In genomic region chr16:12091569-12092346, GRCh38 we compare ENCODE assay signal across 3 cellular contexts.
TF ChIP-seq lines count a peak whose summit lies in the region.

No MANE protein-coding gene starts in this region.

TF ChIP-seq in A549, 52 proteins besides CTCF, POLR2A, EP300 and RAD21 (continued from another document):
- TF ChIP-seq, protein P1, sequence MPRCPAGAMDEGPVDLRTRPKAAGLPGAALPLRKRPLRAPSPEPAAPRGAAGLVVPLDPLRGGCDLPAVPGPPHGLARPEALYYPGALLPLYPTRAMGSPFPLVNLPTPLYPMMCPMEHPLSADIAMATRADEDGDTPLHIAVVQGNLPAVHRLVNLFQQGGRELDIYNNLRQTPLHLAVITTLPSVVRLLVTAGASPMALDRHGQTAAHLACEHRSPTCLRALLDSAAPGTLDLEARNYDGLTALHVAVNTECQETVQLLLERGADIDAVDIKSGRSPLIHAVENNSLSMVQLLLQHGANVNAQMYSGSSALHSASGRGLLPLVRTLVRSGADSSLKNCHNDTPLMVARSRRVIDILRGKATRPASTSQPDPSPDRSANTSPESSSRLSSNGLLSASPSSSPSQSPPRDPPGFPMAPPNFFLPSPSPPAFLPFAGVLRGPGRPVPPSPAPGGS (IDR thresholded peaks at IDR 0.05): no peak
- no peak for TF ChIP-seq NR3C1 (IDR thresholded peaks at IDR 0.05)
- no peak for TF ChIP-seq HOXA7 (CRISPR knock-in tag; IDR thresholded peaks at IDR 0.05)
- no peak for TF ChIP-seq HDAC2 (IDR thresholded peaks at IDR 0.05)
- no peak for TF ChIP-seq BHLHE40 (IDR thresholded peaks at IDR 0.05; ENCODE audit: low read depth, low read length)
- no peak for TF ChIP-seq CBX8 (IDR thresholded peaks at IDR 0.05)
- TF ChIP-seq FOXS1 (CRISPR knock-in tag; IDR thresholded peaks at IDR 0.05): no peak
- TF ChIP-seq PBX3 (IDR thresholded peaks at IDR 0.05): no peak
- no peak for TF ChIP-seq JUN (IDR thresholded peaks at IDR 0.05)
- TF ChIP-seq HMGXB4 (CRISPR knock-in tag; IDR thresholded peaks at IDR 0.05; ENCODE audit: borderline replicate concordance): no peak
- no peak for TF ChIP-seq EHF (CRISPR knock-in tag; IDR thresholded peaks at IDR 0.05)
- no peak for TF ChIP-seq MAFK (IDR thresholded peaks at IDR 0.05; ENCODE audit: partially characterized antibody)
- TF ChIP-seq HOXB13 (CRISPR knock-in tag; IDR thresholded peaks at IDR 0.05; ENCODE audit: low read depth): no peak
- no peak for TF ChIP-seq RARB (CRISPR knock-in tag; IDR thresholded peaks at IDR 0.05)
- TF ChIP-seq, protein P2, sequence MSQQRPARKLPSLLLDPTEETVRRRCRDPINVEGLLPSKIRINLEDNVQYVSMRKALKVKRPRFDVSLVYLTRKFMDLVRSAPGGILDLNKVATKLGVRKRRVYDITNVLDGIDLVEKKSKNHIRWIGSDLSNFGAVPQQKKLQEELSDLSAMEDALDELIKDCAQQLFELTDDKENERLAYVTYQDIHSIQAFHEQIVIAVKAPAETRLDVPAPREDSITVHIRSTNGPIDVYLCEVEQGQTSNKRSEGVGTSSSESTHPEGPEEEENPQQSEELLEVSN (IDR thresholded peaks at IDR 0.05; ENCODE audit: borderline replicate concordance, low read depth): no peak
- TF ChIP-seq ZC3H11A (IDR thresholded peaks at IDR 0.05): no peak
- no peak for TF ChIP-seq CHD4 (IDR thresholded peaks at IDR 0.05; ENCODE audit: borderline replicate concordance)
- no peak for TF ChIP-seq KDM5A (IDR thresholded peaks at IDR 0.05)
- no peak for TF ChIP-seq CHD2 (IDR thresholded peaks at IDR 0.05; ENCODE audit: low read length, partially characterized antibody)

TF ChIP-seq in HCT116, 20 proteins besides CTCF, POLR2A, EP300 and RAD21 (continued from another document):
- TF ChIP-seq YY1 (IDR thresholded peaks at IDR 0.05; ENCODE audit: extremely low read depth, insufficient replicate concordance, low read depth, low read length) (no peak), TCF7L2 (IDR thresholded peaks at IDR 0.05; ENCODE audit: borderline replicate concordance, extremely low read depth, insufficient read depth, insufficient read length) (no peak), EGR1 (IDR thresholded peaks at IDR 0.05; ENCODE audit: low read depth) (no peak), JUND (IDR thresholded peaks at IDR 0.05) (no peak), ZNF274 (IDR thresholded peaks at IDR 0.05; ENCODE audit: low read depth, low read length) (no peak), SP1 (IDR thresholded peaks at IDR 0.05; ENCODE audit: low read depth) (no peak), SIN3A (IDR thresholded peaks at IDR 0.05; ENCODE audit: low read depth) (no peak), ATF3 (IDR thresholded peaks at IDR 0.05) (no peak), ELF1 (IDR thresholded peaks at IDR 0.05; ENCODE audit: borderline replicate concordance, low read depth) (no peak), POLR2AphosphoS5 (IDR thresholded peaks at IDR 0.05; ENCODE audit: low read depth, low read length) (no peak), ZBTB33 (IDR thresholded peaks at IDR 0.05; ENCODE audit: extremely low read depth, insufficient replicate concordance, low read length) (no peak), CBX3 (IDR thresholded peaks at IDR 0.05; ENCODE audit: low read depth) (no peak), EZH2 (IDR thresholded peaks at IDR 0.05) (no peak), FOSL1 (IDR thresholded peaks at IDR 0.05; ENCODE audit: low read depth) (no peak), MAX (IDR thresholded peaks at IDR 0.05) (no peak)
- TF ChIP-seq, protein P3, sequence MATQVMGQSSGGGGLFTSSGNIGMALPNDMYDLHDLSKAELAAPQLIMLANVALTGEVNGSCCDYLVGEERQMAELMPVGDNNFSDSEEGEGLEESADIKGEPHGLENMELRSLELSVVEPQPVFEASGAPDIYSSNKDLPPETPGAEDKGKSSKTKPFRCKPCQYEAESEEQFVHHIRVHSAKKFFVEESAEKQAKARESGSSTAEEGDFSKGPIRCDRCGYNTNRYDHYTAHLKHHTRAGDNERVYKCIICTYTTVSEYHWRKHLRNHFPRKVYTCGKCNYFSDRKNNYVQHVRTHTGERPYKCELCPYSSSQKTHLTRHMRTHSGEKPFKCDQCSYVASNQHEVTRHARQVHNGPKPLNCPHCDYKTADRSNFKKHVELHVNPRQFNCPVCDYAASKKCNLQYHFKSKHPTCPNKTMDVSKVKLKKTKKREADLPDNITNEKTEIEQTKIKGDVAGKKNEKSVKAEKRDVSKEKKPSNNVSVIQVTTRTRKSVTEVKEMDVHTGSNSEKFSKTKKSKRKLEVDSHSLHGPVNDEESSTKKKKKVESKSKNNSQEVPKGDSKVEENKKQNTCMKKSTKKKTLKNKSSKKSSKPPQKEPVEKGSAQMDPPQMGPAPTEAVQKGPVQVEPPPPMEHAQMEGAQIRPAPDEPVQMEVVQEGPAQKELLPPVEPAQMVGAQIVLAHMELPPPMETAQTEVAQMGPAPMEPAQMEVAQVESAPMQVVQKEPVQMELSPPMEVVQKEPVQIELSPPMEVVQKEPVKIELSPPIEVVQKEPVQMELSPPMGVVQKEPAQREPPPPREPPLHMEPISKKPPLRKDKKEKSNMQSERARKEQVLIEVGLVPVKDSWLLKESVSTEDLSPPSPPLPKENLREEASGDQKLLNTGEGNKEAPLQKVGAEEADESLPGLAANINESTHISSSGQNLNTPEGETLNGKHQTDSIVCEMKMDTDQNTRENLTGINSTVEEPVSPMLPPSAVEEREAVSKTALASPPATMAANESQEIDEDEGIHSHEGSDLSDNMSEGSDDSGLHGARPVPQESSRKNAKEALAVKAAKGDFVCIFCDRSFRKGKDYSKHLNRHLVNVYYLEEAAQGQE (IDR thresholded peaks at IDR 0.05; ENCODE audit: low read depth): no peak
TF ChIP-seq in HCT116: peak in this region for 0.

TF ChIP-seq in K562, 482 proteins besides CTCF, POLR2A, EP300 and RAD21 (continued from another document and continues in another):
- TF ChIP-seq ARID1B (IDR thresholded peaks at IDR 0.05) (no peak), ZFPM2 (CRISPR knock-in tag; IDR thresholded peaks at IDR 0.05) (no peak), RHOXF2B (CRISPR knock-in tag; conservative IDR thresholded peaks at IDR 0.05) (no peak), DPF2 (IDR thresholded peaks at IDR 0.05) (peak; percentile 13; the same call in 1 of the 2 replicates), RFX5 (IDR thresholded peaks at IDR 0.05; ENCODE audit: low read depth, low read length) (no peak), HCFC1 (IDR thresholded peaks at IDR 0.05; ENCODE audit: low read depth, low read length) (no peak), POLR2AphosphoS5 (IDR thresholded peaks at IDR 0.05; ENCODE audit: control insufficient read depth, insufficient read depth, low read depth, low read length) (no peak), RCOR1 (IDR thresholded peaks at IDR 0.05; ENCODE audit: borderline replicate concordance in 1 of 2, low read depth in 2 of 2, low read length in 2 of 2) (no peak), NFE2 (IDR thresholded peaks at IDR 0.05; ENCODE audit: low read depth) (peak; percentile 70), KDM5B (IDR thresholded peaks at IDR 0.05; ENCODE audit: insufficient replicate concordance, low read depth, low read length) (no peak), ATF2 (CRISPR knock-in tag; IDR thresholded peaks at IDR 0.05) (no peak), MAFG (tag; conservative IDR thresholded peaks at IDR 0.05) (peak; percentile 82), ZC3H8 (IDR thresholded peaks at IDR 0.05) (no peak), ZNF384 (IDR thresholded peaks at IDR 0.05; ENCODE audit: low read depth, low read length) (peak; percentile 70), ETV5 (CRISPR knock-in tag; IDR thresholded peaks at IDR 0.05; ENCODE audit: low read depth) (no peak), SMAD2 (IDR thresholded peaks at IDR 0.05; ENCODE audit: low read depth, low read length) (no peak), ZNF766 (CRISPR knock-in tag; conservative IDR thresholded peaks at IDR 0.05) (no peak), CCNT2 (IDR thresholded peaks at IDR 0.05; ENCODE audit: borderline replicate concordance, extremely low read depth, insufficient read length, low read depth, low read length) (no peak), ZKSCAN1 (IDR thresholded peaks at IDR 0.05; ENCODE audit: low read depth, low read length) (0 out of 2 replicates have a peak, but pooled peaks have one; percentile 51), ZNF274 (IDR thresholded peaks at IDR 0.05; ENCODE audit: borderline replicate concordance, low read depth, low read length) (no peak), ZNF449 (CRISPR knock-in tag; IDR thresholded peaks at IDR 0.05) (no peak), ETS2 (tag; IDR thresholded peaks at IDR 0.05; ENCODE audit: borderline replicate concordance, poor library complexity, severe bottlenecking) (no peak), RBFOX2 (IDR thresholded peaks at IDR 0.05; ENCODE audit: low read depth, low read length) (no peak), MAFK (IDR thresholded peaks at IDR 0.05; ENCODE audit: low read length) (peak; percentile 39; the same call in 1 of the 2 replicates), TRIM24 (IDR thresholded peaks at IDR 0.05) (no peak)
- TF ChIP-seq, protein P4, sequence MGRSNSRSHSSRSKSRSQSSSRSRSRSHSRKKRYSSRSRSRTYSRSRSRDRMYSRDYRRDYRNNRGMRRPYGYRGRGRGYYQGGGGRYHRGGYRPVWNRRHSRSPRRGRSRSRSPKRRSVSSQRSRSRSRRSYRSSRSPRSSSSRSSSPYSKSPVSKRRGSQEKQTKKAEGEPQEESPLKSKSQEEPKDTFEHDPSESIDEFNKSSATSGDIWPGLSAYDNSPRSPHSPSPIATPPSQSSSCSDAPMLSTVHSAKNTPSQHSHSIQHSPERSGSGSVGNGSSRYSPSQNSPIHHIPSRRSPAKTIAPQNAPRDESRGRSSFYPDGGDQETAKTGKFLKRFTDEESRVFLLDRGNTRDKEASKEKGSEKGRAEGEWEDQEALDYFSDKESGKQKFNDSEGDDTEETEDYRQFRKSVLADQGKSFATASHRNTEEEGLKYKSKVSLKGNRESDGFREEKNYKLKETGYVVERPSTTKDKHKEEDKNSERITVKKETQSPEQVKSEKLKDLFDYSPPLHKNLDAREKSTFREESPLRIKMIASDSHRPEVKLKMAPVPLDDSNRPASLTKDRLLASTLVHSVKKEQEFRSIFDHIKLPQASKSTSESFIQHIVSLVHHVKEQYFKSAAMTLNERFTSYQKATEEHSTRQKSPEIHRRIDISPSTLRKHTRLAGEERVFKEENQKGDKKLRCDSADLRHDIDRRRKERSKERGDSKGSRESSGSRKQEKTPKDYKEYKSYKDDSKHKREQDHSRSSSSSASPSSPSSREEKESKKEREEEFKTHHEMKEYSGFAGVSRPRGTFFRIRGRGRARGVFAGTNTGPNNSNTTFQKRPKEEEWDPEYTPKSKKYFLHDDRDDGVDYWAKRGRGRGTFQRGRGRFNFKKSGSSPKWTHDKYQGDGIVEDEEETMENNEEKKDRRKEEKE (IDR thresholded peaks at IDR 0.05; ENCODE audit: borderline replicate concordance in 1 of 2, control insufficient read depth in 1 of 2, low read depth in 2 of 2, low read length in 1 of 2): no peak
- TF ChIP-seq, protein P5, sequence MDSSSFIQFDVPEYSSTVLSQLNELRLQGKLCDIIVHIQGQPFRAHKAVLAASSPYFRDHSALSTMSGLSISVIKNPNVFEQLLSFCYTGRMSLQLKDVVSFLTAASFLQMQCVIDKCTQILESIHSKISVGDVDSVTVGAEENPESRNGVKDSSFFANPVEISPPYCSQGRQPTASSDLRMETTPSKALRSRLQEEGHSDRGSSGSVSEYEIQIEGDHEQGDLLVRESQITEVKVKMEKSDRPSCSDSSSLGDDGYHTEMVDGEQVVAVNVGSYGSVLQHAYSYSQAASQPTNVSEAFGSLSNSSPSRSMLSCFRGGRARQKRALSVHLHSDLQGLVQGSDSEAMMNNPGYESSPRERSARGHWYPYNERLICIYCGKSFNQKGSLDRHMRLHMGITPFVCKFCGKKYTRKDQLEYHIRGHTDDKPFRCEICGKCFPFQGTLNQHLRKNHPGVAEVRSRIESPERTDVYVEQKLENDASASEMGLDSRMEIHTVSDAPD (CRISPR knock-in tag; IDR thresholded peaks at IDR 0.05): no peak
- TF ChIP-seq, protein P6, sequence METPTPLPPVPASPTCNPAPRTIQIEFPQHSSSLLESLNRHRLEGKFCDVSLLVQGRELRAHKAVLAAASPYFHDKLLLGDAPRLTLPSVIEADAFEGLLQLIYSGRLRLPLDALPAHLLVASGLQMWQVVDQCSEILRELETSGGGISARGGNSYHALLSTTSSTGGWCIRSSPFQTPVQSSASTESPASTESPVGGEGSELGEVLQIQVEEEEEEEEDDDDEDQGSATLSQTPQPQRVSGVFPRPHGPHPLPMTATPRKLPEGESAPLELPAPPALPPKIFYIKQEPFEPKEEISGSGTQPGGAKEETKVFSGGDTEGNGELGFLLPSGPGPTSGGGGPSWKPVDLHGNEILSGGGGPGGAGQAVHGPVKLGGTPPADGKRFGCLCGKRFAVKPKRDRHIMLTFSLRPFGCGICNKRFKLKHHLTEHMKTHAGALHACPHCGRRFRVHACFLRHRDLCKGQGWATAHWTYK (CRISPR knock-in tag; IDR thresholded peaks at IDR 0.05): no peak
